ENCODE assay signal across 15 cellular contexts in genomic region chr10:71259815-71260501, GRCh38. TPM values are rescaled to one million over a fixed set of nuclear protein-coding genes. Genes with fewer than 3 reads are reported as not detected.
DNase-seq lines count a peak whose midpoint lies in the region; ATAC-seq, FAIRE-seq and TF ChIP-seq lines count a peak whose summit lies in the region.
"Had no signal": no experiment of that assay in that cellular context is flagged by ENCODE, and none has a peak within 500 bp of the region (broad histone marks: within the 10 kb centered on the region; RNA-seq: fewer than 3 reads in every experiment).

No MANE protein-coding gene starts in this region.

- FAIRE-seq in kidney (lab: Jason Lieb, UNC), result no peak

- CTCF ChIA-PET in mammary epithelial cell (lab: Charles Lee; ENCODE audit: low non-redundant PET), result interaction anchor here (0.6 kb wide), 1 partner anchor 357 kb away, joined by 5 read pairs; no protein-coding TSS in a partner anchor

- H3K79me2 ChIP-seq in mammary epithelial cell (ENCODE audit: insufficient read depth, low read length), result no peaks in the 10 kb centered on the region

- peak in 1 of 2 donors; percentile 13 for TF ChIP-seq CTCF in mammary epithelial cell (conservative IDR thresholded peaks at IDR 0.05 in 1 of 2, IDR thresholded peaks at IDR 0.05 in 1 of 2; ENCODE audit: extremely low read depth in 1 of 2, insufficient read depth in 1 of 2, low read depth in 1 of 2, low read length in 2 of 2)
- TF ChIP-seq CTCF in kidney (IDR thresholded peaks at IDR 0.05; ENCODE audit: borderline replicate concordance, extremely low read depth, insufficient read depth), result no peak

- H3K4me1 ChIP-seq in mammary epithelial cell (ENCODE audit: insufficient read depth, low read length), result peaks cover 39% of the 10 kb centered on the region
- H3K4me1 ChIP-seq in kidney (ENCODE audit: control insufficient read depth in 1 of 2, insufficient read depth in 1 of 2, low read depth in 1 of 2, low read length in 2 of 2), result peaks cover 4 to 23% of the 10 kb centered on the region in 2 donors

- peak; percentile 37 for DNase-seq in LoVo (ENCODE audit: low spot score)
- peak; percentile 23 for DNase-seq in mammary epithelial cell
- DNase-seq in kidney, result peak; percentile 81
- DNase-seq in substantia nigra (lab: John Stamatoyannopoulos, UW), result peak in 1 of 49 donors; percentile 57
- no peak for DNase-seq in activated CD4-positive, CD25-positive, alpha-beta regulatory T cell treated with anti-CD3 and anti-CD28 coated beads, Interleukin-2, amount 50 U/mL, for 72 hours
- no peak for DNase-seq in activated CD4-positive, alpha-beta T cell treated with anti-CD3 and anti-CD28 coated beads, Interleukin-2, amount 50 U/mL, for 1 hour
- no peak for DNase-seq in COR-L47 (lab: John Stamatoyannopoulos, UW)
- DNase-seq: activated CD4-positive, alpha-beta T cell treated with anti-CD3 and anti-CD28 coated beads, Interleukin-2, amount 50 U/mL, for 4 hours; DND-41; KG1; NCI-H510A had no signal

- BruUV-seq in mammary epithelial cell (replicated peaks; lab: Mats Ljungman, UMichigan), result no TSS peak

- peak overlapping the region; percentile 65 for H2AFZ ChIP-seq in mammary epithelial cell (ENCODE audit: low read depth, low read length)

- no peak overlapping the region for H3K4me3 ChIP-seq in mammary epithelial cell (replicated peaks in 1 of 3; ENCODE audit: insufficient read depth in 1 of 3, low read depth in 2 of 3, low read length in 3 of 3)
- no peak overlapping the region for H3K4me3 ChIP-seq in kidney (ENCODE audit: low read length in 2 of 2)
- H3K4me3 ChIP-seq: esophagus muscularis mucosa, SK-N-MC had no signal

- no peak for ATAC-seq in HG03095 (IDR thresholded peaks at IDR 0.05; ENCODE audit: unreplicated experiment)
- ATAC-seq: activated naive CD4-positive, alpha-beta T cell treated with anti-CD3 and anti-CD28 coated beads, Interleukin-2, amount 50 U/mL, for 72 hours had no signal

- intact Hi-C loops in mammary epithelial cell (cut with micrococcal nuclease), result loop anchor here (1.0 to 2.0 kb wide), 2 partner anchors 13 to 47 kb away; partner anchors contain the start of gene UNC5B
- intact Hi-C loops in kidney (cut with DNase I), result no loop called here

- H3K27me3 ChIP-seq in mammary epithelial cell (ENCODE audit: insufficient read depth, low read length), result no peaks in the 10 kb centered on the region
- H3K27me3 ChIP-seq: esophagus muscularis mucosa had no signal

- H3K9ac ChIP-seq in mammary epithelial cell (ENCODE audit: insufficient read depth, low read length) (no peak overlapping the region), kidney (ENCODE audit: low read length in 2 of 2) (no peak overlapping the region)

- no peaks in the 10 kb centered on the region for H3K9me3 ChIP-seq in mammary epithelial cell (replicated peaks; ENCODE audit: insufficient read depth, low read length)
- no peaks in the 10 kb centered on the region for H3K9me3 ChIP-seq in kidney (ENCODE audit: control insufficient read depth in 1 of 2, low read length in 2 of 2)
- H3K9me3 ChIP-seq: esophagus muscularis mucosa had no signal

- H3K36me3 ChIP-seq in mammary epithelial cell (ENCODE audit: insufficient read depth, low read length), result no peaks in the 10 kb centered on the region
- no peaks in the 10 kb centered on the region for H3K36me3 ChIP-seq in kidney (ENCODE audit: control insufficient read depth in 1 of 2, insufficient read depth in 2 of 2, low read length in 2 of 2)
- H3K36me3 ChIP-seq: esophagus muscularis mucosa had no signal

- in situ Hi-C loops in mammary epithelial cell (cut with MboI; ENCODE audit: low sequenced_read_pairs in 2 of 2), result no loop called here

- dilution Hi-C loops in mammary epithelial cell (cut with HindIII; ENCODE audit: low sequenced_read_pairs), result no loop called here

- H3K27ac ChIP-seq in mammary epithelial cell (ENCODE audit: insufficient read depth, low read depth, low read length), result peak overlapping the region; percentile 10
- H3K27ac ChIP-seq in kidney (ENCODE audit: low read depth in 2 of 2, low read length in 2 of 2), result no peak overlapping the region
- H3K27ac ChIP-seq in substantia nigra (ENCODE audit: low read depth, low read length, poor library complexity, severe bottlenecking), result peak overlapping the region; percentile 85
- H3K27ac ChIP-seq: SK-N-MC had no signal

- no peaks in the 10 kb centered on the region for H4K20me1 ChIP-seq in mammary epithelial cell (ENCODE audit: insufficient read depth, low read length)

- WGBS in mammary epithelial cell (ENCODE audit: low coverage, missing lambda C conversion rate), result 15% methylated on average over 8 of the region's 13 CpGs

- H3K4me2 ChIP-seq in mammary epithelial cell (ENCODE audit: insufficient read depth, low read depth, low read length), result peak overlapping the region; percentile 65

RNA-seq across cellular contexts. Expression of gene UNC5B, which starts 47.6 kb away (rescaled TPM):
- total RNA-seq in mammary epithelial cell (10 to 100 TPM in 1 of 2 donors, 1 to 10 TPM in 1; 7.2 to 10.0 TPM), kidney (22.6 TPM)
- polyA plus RNA-seq in mammary epithelial cell (4.9 TPM), kidney (ENCODE audit: insufficient read depth, low read depth, low replicate concordance) (5.5 TPM)
- polyA minus RNA-seq in mammary epithelial cell, result 10.2 TPM
- total RNA-seq: activated naive CD4-positive, alpha-beta T cell treated with anti-CD3 and anti-CD28 coated beads, Interleukin-2, amount 50 U/mL, for 72 hours had no signal

RNA-seq across cellular contexts. Expression of gene SLC29A3, which starts 59.1 kb away (rescaled TPM):
- total RNA-seq in mammary epithelial cell (1 to 10 TPM; 3.5 to 8.2 TPM), kidney (5.3 TPM)
- polyA plus RNA-seq in mammary epithelial cell (1.9 TPM), kidney (ENCODE audit: insufficient read depth, low read depth, low replicate concordance) (5.7 TPM)
- 2.6 TPM for polyA minus RNA-seq in mammary epithelial cell

Comparison
In these comparisons a context has a peak if more than half of its experiments do, and no peak if none do; other contexts are left out.
1. DNase-seq: peak in LoVo (single experiment), mammary epithelial cell (single experiment) and kidney (single experiment); none in activated CD4-positive, CD25-positive, alpha-beta regulatory T cell treated with anti-CD3 and anti-CD28 coated beads, Interleukin-2, amount 50 U/mL, for 72 hours (single experiment), activated CD4-positive, alpha-beta T cell treated with anti-CD3 and anti-CD28 coated beads, Interleukin-2, amount 50 U/mL, for 1 hour (single experiment) and COR-L47 (single experiment).
2. H3K27ac ChIP-seq: peak in mammary epithelial cell (single experiment) and substantia nigra (single experiment); none in kidney (0 of 2).